In the genomic region with DNA sequence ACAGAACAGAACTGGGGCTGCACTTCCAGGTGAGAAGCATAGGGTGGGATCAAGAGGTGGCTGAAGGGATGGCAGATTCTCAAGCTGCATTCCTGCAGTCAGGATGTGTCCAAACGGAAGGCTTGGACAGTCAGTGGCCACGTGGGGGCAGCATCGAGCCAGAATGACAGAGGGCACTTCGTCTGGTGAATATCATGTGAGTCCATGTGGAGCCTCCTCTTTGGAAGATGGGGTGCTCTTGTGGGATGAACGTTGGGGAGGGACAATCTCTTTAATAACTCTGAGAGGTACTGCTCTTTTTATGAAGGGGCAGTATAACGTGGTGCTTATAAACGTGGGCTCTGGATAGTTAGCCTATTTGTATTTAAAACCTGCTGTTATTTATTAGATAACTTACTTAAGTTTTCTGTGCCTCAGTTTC, we compare ENCODE assay signal across 8 cellular contexts.
DNase-seq lines count a peak whose midpoint lies in the region; ATAC-seq, FAIRE-seq and TF ChIP-seq lines count a peak whose summit lies in the region.

No MANE protein-coding gene starts in this region.

- CTCF ChIA-PET in activated B cell treated with CpG ODN at 0.5 μM for 24 hours (lab: Charles Lee), result interaction anchor here (0.7 to 3.1 kb wide), 6 partner anchors 8 to 346 kb away, joined by 3 to 7 read pairs (median 4); no protein-coding TSS in a partner anchor

- no peaks in the 10 kb centered on the region for H3K4me1 Mint-ChIP-seq in activated B cell treated with CpG ODN at 0.5 μM for 24 hours

- peak; percentile 75 for FAIRE-seq in bronchial epithelial cell (lab: Jason Lieb, UNC)

- peak; percentile 95 for TF ChIP-seq CTCF in AG10803 (conservative IDR thresholded peaks at IDR 0.05; ENCODE audit: low read length)
- TF ChIP-seq CTCF in activated B cell treated with CpG ODN at 0.5 μM for 24 hours (IDR thresholded peaks at IDR 0.05), result no peak
- TF ChIP-seq CTCF in bronchial epithelial cell (IDR thresholded peaks at IDR 0.05; ENCODE audit: insufficient read depth, low read length, severe bottlenecking), result peak; percentile 87

- H3K4me3 ChIP-seq in AG10803 (ENCODE audit: low read length), result no peak overlapping the region
- H3K4me3 ChIP-seq in bronchial epithelial cell (ENCODE audit: low read depth, low read length), result no peak overlapping the region

- ATAC-seq in GM19023 (IDR thresholded peaks at IDR 0.05; ENCODE audit: unreplicated experiment) (peak; percentile 62), activated B cell treated with CpG ODN at 0.5 μM for 24 hours (ENCODE audit: low read depth) (peak; percentile 49), HG02642 (IDR thresholded peaks at IDR 0.05; ENCODE audit: poor library complexity, unreplicated experiment) (no peak)

- no peaks in the 10 kb centered on the region for H3K9me3 Mint-ChIP-seq in activated B cell treated with CpG ODN at 0.5 μM for 24 hours

- no peaks in the 10 kb centered on the region for H3K36me3 ChIP-seq in bronchial epithelial cell (ENCODE audit: control insufficient read depth, insufficient read depth, low read length)

- POLR2A ChIA-PET in activated B cell treated with CpG ODN at 0.5 μM for 24 hours (lab: Charles Lee), result no interaction called here

- peaks cover 1% of the 10 kb centered on the region for H3K27me3 ChIP-seq in bronchial epithelial cell (ENCODE audit: control insufficient read depth, insufficient read depth, low read length)

- no peak overlapping the region for H3K27ac Mint-ChIP-seq in activated B cell treated with CpG ODN at 0.5 μM for 24 hours

- no peaks in the 10 kb centered on the region for H3K36me3 Mint-ChIP-seq in activated B cell treated with CpG ODN at 0.5 μM for 24 hours (ENCODE audit: low read depth)

- peak; percentile 65 for DNase-seq in AG10803 (ENCODE audit: low read depth)
- peak; percentile 38 to 62 for DNase-seq in NCI-H1930 (lab: John Stamatoyannopoulos, UW)
- DNase-seq in activated B cell treated with CpG ODN at 0.5 μM for 24 hours, result peak; percentile 41
- DNase-seq in bronchial epithelial cell (ENCODE audit: low read depth), result peak; percentile 59
- DNase-seq in kidney glomerular epithelial cell (lab: John Stamatoyannopoulos, UW), result peak; percentile 75
- DNase-seq in stimulated activated CD4-positive, alpha-beta T cell treated with anti-CD3 and anti-CD28 coated beads, Interleukin-2, amount 100 ng/mL, for 48 hours, result peak; percentile 71 to 73

- intact Hi-C loops in activated B cell treated with CpG ODN at 0.5 μM for 24 hours (cut with micrococcal nuclease), result loop anchor here (1.0 to 10.0 kb wide), 3 partner anchors 185 to 393 kb away; no protein-coding TSS in a partner anchor

- no peak overlapping the region for H3K4me3 Mint-ChIP-seq in activated B cell treated with CpG ODN at 0.5 μM for 24 hours

- peaks cover 8% of the 10 kb centered on the region for H3K27me3 Mint-ChIP-seq in activated B cell treated with CpG ODN at 0.5 μM for 24 hours
